In genomic region chr10:70558871-70559810, GRCh38 we compare ENCODE assay signal across 8 cellular contexts. TPM values are rescaled to one million over a fixed set of nuclear protein-coding genes. Genes with fewer than 3 reads are reported as not detected.
A peak's percentile ranks its signal among the peaks of the same experiment; 100 is the strongest.
DNase-seq lines count a peak whose midpoint lies in the region; ATAC-seq and TF ChIP-seq lines count a peak whose summit lies in the region.

No MANE protein-coding gene starts in this region.

- H3K9me3 ChIP-seq in SJCRH30 (replicated peaks) (no peaks in the 10 kb centered on the region), heart right ventricle (no peaks in the 10 kb centered on the region), skeletal muscle satellite cell (replicated peaks; ENCODE audit: low read length) (no peaks in the 10 kb centered on the region)

- H3K36me3 ChIP-seq in SJCRH30 (no peaks in the 10 kb centered on the region), heart right ventricle (peaks cover 0 to 8% (median 0%) of the 10 kb centered on the region in 9 donors), skeletal muscle satellite cell (ENCODE audit: insufficient read depth, low read length) (no peaks in the 10 kb centered on the region)

- peak overlapping the region; percentile 77 for H3K4me2 ChIP-seq in skeletal muscle satellite cell (ENCODE audit: low read length)

- DNase-seq in SJCRH30 (peak; percentile 54 to 72), heart right ventricle (peak; percentile 75), DMS79 treated with DMSO at 0.1 percent for 48 hours (lab: John Stamatoyannopoulos, UW) (no peak), Ammon's horn (ENCODE audit: low spot score) (no peak)
- DNase-seq in activated gamma-delta T cell treated with anti-CD3 and anti-CD28 coated beads, Interleukin-2, amount 50 U/mL, for 16 hours (ENCODE audit: low read depth): peak; percentile 69

- H3K27ac ChIP-seq in SJCRH30 (no peak overlapping the region), heart right ventricle (peak overlapping the region in 8 of 10 donors; percentile 39 to 75 (median 54))

- H3K4me3 ChIP-seq in SJCRH30: peak overlapping the region; percentile 27; the same call in 1 of the 2 replicates
- H3K4me3 ChIP-seq in heart right ventricle: peak overlapping the region in 5 of 10 donors; percentile 2 to 32 (median 18)
- H3K4me3 ChIP-seq in skeletal muscle satellite cell (ENCODE audit: low read length): peak overlapping the region; percentile 56

- ATAC-seq in HG03095 (IDR thresholded peaks at IDR 0.05; ENCODE audit: unreplicated experiment): peak; percentile 58
- ATAC-seq in heart right ventricle: peak; percentile 49 to 82 (median 76)

- intact Hi-C loops in heart right ventricle (cut with DNase I): loop anchor here in 5 of 10 donors (2.0 to 10.0 kb wide), 3 partner anchors 113 to 200 kb away; partner anchors contain the start of gene ADAMTS14 (in 4 of the 5)

- TF ChIP-seq CTCF in GM12872 (IDR thresholded peaks at IDR 0.05; ENCODE audit: insufficient read depth, low read depth, low read length): peak; percentile 61
- TF ChIP-seq CTCF in heart right ventricle (IDR thresholded peaks at IDR 0.05): peak; percentile 33 to 71 (median 59)

- H3K27me3 ChIP-seq in SJCRH30: no peaks in the 10 kb centered on the region
- H3K27me3 ChIP-seq in heart right ventricle: no peaks in the 10 kb centered on the region
- peaks cover 15% of the 10 kb centered on the region for H3K27me3 ChIP-seq in skeletal muscle satellite cell (ENCODE audit: control insufficient read depth, insufficient read depth, low read length)

- WGBS in heart right ventricle, 2 donors: 36 to 39% methylated on average over 20 of the region's 20 CpGs

- H3K9ac ChIP-seq in skeletal muscle satellite cell (ENCODE audit: low read depth, low read length): no peak overlapping the region

- peaks cover 9% of the 10 kb centered on the region; the same call in 1 of the 2 replicates for H3K4me1 ChIP-seq in SJCRH30
- H3K4me1 ChIP-seq in heart right ventricle: peaks cover 7 to 51% (median 43%) of the 10 kb centered on the region in 9 donors
- H3K4me1 ChIP-seq in skeletal muscle satellite cell (ENCODE audit: control insufficient read depth, insufficient read depth, low read length): peaks cover 3% of the 10 kb centered on the region

RNA-seq across cellular contexts. Expression of gene PRF1, which starts 43.4 kb away (rescaled TPM):
- not detected in 2 replicates for total RNA-seq in SJCRH30 (2014; rRNA removed; shearing (Covaris generic))
- 10 to 100 TPM in 1 of 10 donors, 1 to 10 TPM in 5, under 1 TPM in 4; 0.33 to 13.8 (median 1.2) TPM for total RNA-seq in heart right ventricle
- 1 to 10 TPM in 1 of 2 donors, under 1 TPM in 1; 0.61 to 1.5 TPM for polyA plus RNA-seq in heart right ventricle
- total RNA-seq in skeletal muscle satellite cell (2012; rRNA removed): not detected in 2 replicates

Comparison
In these comparisons a context has a peak if more than half of its experiments do, and no peak if none do; other contexts are left out.
1. DNase-seq: peak in SJCRH30 (2 of 2), activated gamma-delta T cell treated with anti-CD3 and anti-CD28 coated beads, Interleukin-2, amount 50 U/mL, for 16 hours (single experiment) and heart right ventricle (2 of 2); none in DMS79 treated with DMSO at 0.1 percent for 48 hours (single experiment) and Ammon's horn (single experiment).